10 cellular contexts compared by ENCODE assay signal in genomic region chrX:34656467-34656841, GRCh38. TPM values are rescaled to one million over a fixed set of nuclear protein-coding genes. Genes with fewer than 3 reads are reported as not detected.
A peak's percentile ranks its signal among the peaks of the same experiment; 100 is the strongest.
DNase-seq lines count a peak whose midpoint lies in the region; ATAC-seq, FAIRE-seq and TF ChIP-seq lines count a peak whose summit lies in the region.
"Had no signal": no experiment of that assay in that cellular context is flagged by ENCODE, and none has a peak within 500 bp of the region (broad histone marks: within the 10 kb centered on the region; RNA-seq: fewer than 3 reads in every experiment).

No MANE protein-coding gene starts in this region.

- H3K27ac ChIP-seq in adrenal gland, result peak overlapping the region in 3 of 5 donors; percentile 62 to 76 (median 64)
- peak overlapping the region; percentile 81 to 85 for H3K27ac ChIP-seq in right atrium auricular region

- H3K36me3 ChIP-seq in adrenal gland (replicated peaks in 1 of 2) (no peaks in the 10 kb centered on the region), right atrium auricular region (no peaks in the 10 kb centered on the region)

- TF ChIP-seq CTCF in adrenal gland (IDR thresholded peaks at IDR 0.05) (no peak), right atrium auricular region (IDR thresholded peaks at IDR 0.05) (no peak)

- H3K4me3 ChIP-seq in adrenal gland (peak overlapping the region in 3 of 4 donors; percentile 0 to 63 (median 29)), right atrium auricular region (peak overlapping the region; percentile 68 to 69)

- FAIRE-seq in GM12892 (lab: Jason Lieb, UNC), result peak; percentile 42
- FAIRE-seq: urothelium cell line had no signal

- TF ChIP-seq POLR2A in GM12892 (IDR thresholded peaks at IDR 0.05; ENCODE audit: low read depth, low read length), result no peak
- TF ChIP-seq POLR2A in adrenal gland (IDR thresholded peaks at IDR 0.05), result no peak

- no peaks in the 10 kb centered on the region for H3K4me1 ChIP-seq in adrenal gland (replicated peaks in 1 of 2)
- H3K4me1 ChIP-seq in right atrium auricular region, result no peaks in the 10 kb centered on the region

- peak; percentile 44 for ATAC-seq in sciatic nerve
- ATAC-seq in GM18867 (IDR thresholded peaks at IDR 0.05; ENCODE audit: unreplicated experiment), result no peak
- ATAC-seq in HG03469 (IDR thresholded peaks at IDR 0.05; ENCODE audit: unreplicated experiment), result no peak

- DNase-seq in GM12892 (ENCODE audit: insufficient read length) (no peak), adrenal gland (peak in 4 of 7 donors; percentile 1 to 26 (median 20)), right atrium auricular region (ENCODE audit: low spot score) (no peak), sciatic nerve (ENCODE audit: low spot score) (peak; percentile 57), COR-L47 (lab: John Stamatoyannopoulos, UW) (no peak), cerebellum (ENCODE audit: low spot score) (no peak)
- DNase-seq: activated T-cell treated with anti-CD3 and anti-CD28 coated beads, Interleukin-2, amount 50 U/mL, for 72 hours had no signal

- H3K27me3 ChIP-seq in adrenal gland (peaks cover 9% of the 10 kb centered on the region), right atrium auricular region (no peaks in the 10 kb centered on the region)

- H3K9me3 ChIP-seq in adrenal gland (replicated peaks in 1 of 3) (no peaks in the 10 kb centered on the region), right atrium auricular region (no peaks in the 10 kb centered on the region)

- intact Hi-C loops in adrenal gland (cut with DNase I), result no loop called here
- intact Hi-C loops in sciatic nerve (cut with DNase I), result no loop called here

- WGBS in adrenal gland, 4 donors, result 1 to 37% (median 13%) methylated on average over 12 to 27 of the region's 27 CpGs

RNA-seq across cellular contexts. Expression of gene TMEM47, which starts 0.6 kb away (rescaled TPM):
- not detected for polyA plus RNA-seq in GM12892 (2012; ENCODE audit: missing spikeins)
- total RNA-seq in adrenal gland (10 to 100 TPM; 14.1 to 44.4 (median 27.6) TPM), right atrium auricular region (10 to 100 TPM; 43.8 to 59.3 TPM), sciatic nerve (20.7 TPM), cerebellum (48.0 TPM)
- polyA plus RNA-seq in adrenal gland, result 10 to 100 TPM in 1 of 3 donors, 1 to 10 TPM in 2; 3.6 to 22.7 (median 9.0) TPM
- total RNA-seq: activated T-cell treated with anti-CD3 and anti-CD28 coated beads, Interleukin-2, amount 50 U/mL, for 72 hours had no signal

Comparison
In these comparisons a context has a peak if more than half of its experiments do, and no peak if none do; other contexts are left out.
1. DNase-seq: peak in adrenal gland (4 of 7) and sciatic nerve (single experiment); none in GM12892 (single experiment), right atrium auricular region (single experiment), COR-L47 (single experiment) and cerebellum (single experiment).